ENCODE assay signal across 12 cellular contexts in genomic region chr6:38714239-38715015, GRCh38. TPM values are rescaled to one million over a fixed set of nuclear protein-coding genes. Genes with fewer than 3 reads are reported as not detected.
DNase-seq lines count a peak whose midpoint lies in the region; ATAC-seq and TF ChIP-seq lines count a peak whose summit lies in the region.
"Had no signal": no experiment of that assay in that cellular context is flagged by ENCODE, and none has a peak within 500 bp of the region (broad histone marks: within the 10 kb centered on the region; RNA-seq: fewer than 3 reads in every experiment).

No MANE protein-coding gene starts in this region.

- H3K27me3 ChIP-seq in cardiac muscle cell = peaks cover 56% of the 10 kb centered on the region
- H3K27me3 ChIP-seq in iPS-20b (ENCODE audit: insufficient read depth, low read length) = peaks cover 45% of the 10 kb centered on the region
- H3K27me3 ChIP-seq in thoracic aorta (replicated peaks; ENCODE audit: insufficient read depth) = peaks cover 10% of the 10 kb centered on the region
- H3K27me3 ChIP-seq in right lobe of liver = peaks cover 0 to 12% of the 10 kb centered on the region in 2 donors

- TF ChIP-seq CTCF in cardiac muscle cell (IDR thresholded peaks at IDR 0.05; ENCODE audit: low read depth, low read length) (no peak), thoracic aorta (IDR thresholded peaks at IDR 0.05) (no peak), right lobe of liver (IDR thresholded peaks at IDR 0.05) (no peak)

- peaks cover 2% of the 10 kb centered on the region for H3K36me3 Mint-ChIP-seq in activated T-helper 1 cell treated with anti-CD3 and anti-CD28 coated beads, Interleukin-12 subunit alpha, Interleukin-12 subunit beta, Interleukin-2, Interleukin-4 antibody, amounts not matched to agents 30 ng/mL and 10 ng/mL and 1 ng/mL, durations not matched to agents 14 hours and 24 hours and 36 hours (ENCODE audit: low read depth)
- H3K36me3 Mint-ChIP-seq: CD4-positive, CD25-positive, alpha-beta regulatory T cell had no signal

- no peaks in the 10 kb centered on the region for H3K9me3 Mint-ChIP-seq in activated T-helper 1 cell treated with anti-CD3 and anti-CD28 coated beads, Interleukin-12 subunit alpha, Interleukin-12 subunit beta, Interleukin-2, Interleukin-4 antibody, amounts not matched to agents 30 ng/mL and 10 ng/mL and 1 ng/mL, durations not matched to agents 14 hours and 24 hours and 36 hours

- intact Hi-C loops in left ventricle myocardium superior (cut with micrococcal nuclease) (no loop called here), right lobe of liver (cut with DNase I) (no loop called here)
- intact Hi-C loops in activated T-helper 1 cell treated with anti-CD3 and anti-CD28 coated beads, Interleukin-12 subunit alpha, Interleukin-12 subunit beta, Interleukin-2, Interleukin-4 antibody, amounts not matched to agents 30 ng/mL and 10 ng/mL and 1 ng/mL, durations not matched to agents 14 hours and 24 hours and 36 hours (cut with micrococcal nuclease) = loop anchor here (1.0 to 2.0 kb wide), 3 partner anchors 11 to 74 kb away; no protein-coding TSS in a partner anchor

- 40% methylated on average over 4 of the region's 4 CpGs for WGBS in right lobe of liver (ENCODE audit: insufficient coverage, low coverage, low lambda C conversion rate, missing lambda C conversion rate)

- H3K4me1 ChIP-seq in cardiac muscle cell (ENCODE audit: low read depth) (peaks cover 5% of the 10 kb centered on the region), iPS-20b (ENCODE audit: insufficient read depth, low read length) (peaks cover 2% of the 10 kb centered on the region; the same call in 1 of the 2 replicates), thoracic aorta (ENCODE audit: control insufficient read depth in 1 of 2, low read depth in 2 of 2) (peaks cover 3 to 7% of the 10 kb centered on the region in 2 donors), right lobe of liver (no peaks in the 10 kb centered on the region)

- H3K27ac Mint-ChIP-seq in activated T-helper 1 cell treated with anti-CD3 and anti-CD28 coated beads, Interleukin-12 subunit alpha, Interleukin-12 subunit beta, Interleukin-2, Interleukin-4 antibody, amounts not matched to agents 30 ng/mL and 10 ng/mL and 1 ng/mL, durations not matched to agents 14 hours and 24 hours and 36 hours = peak overlapping the region; percentile 76

- peaks cover 42% of the 10 kb centered on the region for H3K4me1 Mint-ChIP-seq in activated T-helper 1 cell treated with anti-CD3 and anti-CD28 coated beads, Interleukin-12 subunit alpha, Interleukin-12 subunit beta, Interleukin-2, Interleukin-4 antibody, amounts not matched to agents 30 ng/mL and 10 ng/mL and 1 ng/mL, durations not matched to agents 14 hours and 24 hours and 36 hours (ENCODE audit: low read depth)

- no peak overlapping the region for H3K9ac ChIP-seq in iPS-20b (ENCODE audit: low read depth, low read length)

- H3K36me3 ChIP-seq in cardiac muscle cell (no peaks in the 10 kb centered on the region), iPS-20b (ENCODE audit: insufficient read depth, low read depth, low read length) (no peaks in the 10 kb centered on the region), thoracic aorta (no peaks in the 10 kb centered on the region), right lobe of liver (no peaks in the 10 kb centered on the region)
- H3K36me3 ChIP-seq: WERI-Rb-1 had no signal

- H3K9me3 ChIP-seq in cardiac muscle cell (ENCODE audit: low read depth) (no peaks in the 10 kb centered on the region), iPS-20b (ENCODE audit: insufficient read depth, low read depth, low read length) (peaks cover 5% of the 10 kb centered on the region; the same call in 1 of the 2 replicates), thoracic aorta (no peaks in the 10 kb centered on the region), right lobe of liver (no peaks in the 10 kb centered on the region)

- H3K4me3 Mint-ChIP-seq in activated T-helper 1 cell treated with anti-CD3 and anti-CD28 coated beads, Interleukin-12 subunit alpha, Interleukin-12 subunit beta, Interleukin-2, Interleukin-4 antibody, amounts not matched to agents 30 ng/mL and 10 ng/mL and 1 ng/mL, durations not matched to agents 14 hours and 24 hours and 36 hours = peak overlapping the region; percentile 65

- no peak for TF ChIP-seq POLR2A in right lobe of liver (IDR thresholded peaks at IDR 0.05)

- H3K27me3 Mint-ChIP-seq in activated T-helper 1 cell treated with anti-CD3 and anti-CD28 coated beads, Interleukin-12 subunit alpha, Interleukin-12 subunit beta, Interleukin-2, Interleukin-4 antibody, amounts not matched to agents 30 ng/mL and 10 ng/mL and 1 ng/mL, durations not matched to agents 14 hours and 24 hours and 36 hours (ENCODE audit: insufficient read depth) = peaks cover 7% of the 10 kb centered on the region

- DNase-seq in cardiac muscle cell (ENCODE audit: low read depth in 1 of 2, low spot score in 1 of 2) (no peak), left ventricle myocardium superior (no peak), thoracic aorta (ENCODE audit: low spot score) (no peak), right lobe of liver (no peak), NCI-H446 treated with DMSO at 0.1 percent for 48 hours (lab: John Stamatoyannopoulos, UW) (no peak), NCI-H510A (lab: John Stamatoyannopoulos, UW) (no peak)
- DNase-seq in activated T-helper 1 cell treated with anti-CD3 and anti-CD28 coated beads, Interleukin-12 subunit alpha, Interleukin-12 subunit beta, Interleukin-2, Interleukin-4 antibody, amounts not matched to agents 30 ng/mL and 10 ng/mL and 1 ng/mL, durations not matched to agents 14 hours and 24 hours and 36 hours (ENCODE audit: low spot score) = no peak
- DNase-seq: islet precursor cell, NCI-H526 treated with DMSO at 0.1 percent for 48 hours, WERI-Rb-1 had no signal

- no peak for ATAC-seq in left ventricle myocardium superior
- no peak for ATAC-seq in thoracic aorta (ENCODE audit: insufficient number of reproducible peaks, low FRiP score, low read depth)
- no peak for ATAC-seq in right lobe of liver

- H3K27ac ChIP-seq in cardiac muscle cell (no peak overlapping the region), iPS-20b (ENCODE audit: low read length) (no peak overlapping the region), thoracic aorta (no peak overlapping the region), right lobe of liver (no peak overlapping the region)
- H3K27ac ChIP-seq: WERI-Rb-1 had no signal

- H3K4me3 ChIP-seq in cardiac muscle cell (peak overlapping the region; percentile 28), iPS-20b (ENCODE audit: low read length) (peak overlapping the region; percentile 59), thoracic aorta (peak overlapping the region; percentile 67), right lobe of liver (no peak overlapping the region)

RNA-seq across cellular contexts. Expression of gene DNAH8, which starts 0.7 kb away (rescaled TPM):
- total RNA-seq in cardiac muscle cell = not detected in 2 replicates
- not detected in 2 replicates for polyA plus RNA-seq in cardiac muscle cell
- total RNA-seq in left ventricle myocardium superior = not detected
- total RNA-seq in activated T-helper 1 cell treated with anti-CD3 and anti-CD28 coated beads, Interleukin-12 subunit alpha, Interleukin-12 subunit beta, Interleukin-2, Interleukin-4 antibody, amounts not matched to agents 30 ng/mL and 10 ng/mL and 1 ng/mL, durations not matched to agents 14 hours and 24 hours and 36 hours = 0.03 and 0.05 TPM in 2 replicates
- under 1 TPM in 1 of 2 donors, not detected in 1; 0.14 TPM for total RNA-seq in thoracic aorta
- total RNA-seq in right lobe of liver = under 1 TPM in 1 of 6 experiments, not detected in 5; 0.02 TPM

RNA-seq across cellular contexts. Expression of gene GLO1, which starts 11.5 kb away (rescaled TPM):
- total RNA-seq in cardiac muscle cell (122 and 139 TPM in 2 replicates), left ventricle myocardium superior (92.9 TPM), thoracic aorta (10 to 100 TPM; 47.7 to 63.1 TPM), right lobe of liver (10 to 100 TPM; 41.7 to 68.9 (median 57.8) TPM)
- polyA plus RNA-seq in cardiac muscle cell = 219 and 243 TPM in 2 replicates
- 109 and 110 TPM in 2 replicates for total RNA-seq in activated T-helper 1 cell treated with anti-CD3 and anti-CD28 coated beads, Interleukin-12 subunit alpha, Interleukin-12 subunit beta, Interleukin-2, Interleukin-4 antibody, amounts not matched to agents 30 ng/mL and 10 ng/mL and 1 ng/mL, durations not matched to agents 14 hours and 24 hours and 36 hours

Comparison
In these comparisons a context has a peak if more than half of its experiments do, and no peak if none do; other contexts are left out.
1. H3K4me3 ChIP-seq: peak in cardiac muscle cell (single experiment), iPS-20b (single experiment) and thoracic aorta (single experiment); none in right lobe of liver (0 of 3).